ENCODE assay signal across 9 cellular contexts in genomic region chr1:109370712-109371270, GRCh38. TPM values are rescaled to one million over a fixed set of nuclear protein-coding genes. Genes with fewer than 3 reads are reported as not detected.
A peak's percentile ranks its signal among the peaks of the same experiment; 100 is the strongest.
DNase-seq lines count a peak whose midpoint lies in the region; ATAC-seq and TF ChIP-seq lines count a peak whose summit lies in the region.
"Had no signal": no experiment of that assay in that cellular context is flagged by ENCODE, and none has a peak within 500 bp of the region (broad histone marks: within the 10 kb centered on the region; RNA-seq: fewer than 3 reads in every experiment).

No MANE protein-coding gene starts in this region.

- peak overlapping the region; percentile 43 for H3K4me3 ChIP-seq in AG04450 (ENCODE audit: low read depth, low read length)
- peak overlapping the region; percentile 31 for H3K4me3 ChIP-seq in Loucy (ENCODE audit: low read length, poor library complexity, severe bottlenecking)
- peak overlapping the region in 2 of 3 experiments; percentile 4 to 26 for H3K4me3 ChIP-seq in mammary epithelial cell (replicated peaks in 1 of 3; ENCODE audit: insufficient read depth in 1 of 3, low read depth in 2 of 3, low read length in 3 of 3)
- peak overlapping the region in 1 of 2 donors; percentile 26 for H3K4me3 ChIP-seq in muscle layer of colon (ENCODE audit: low read depth in 1 of 2, low read length in 2 of 2)

- 1% methylated on average over 7 of the region's 7 CpGs for WGBS in mammary epithelial cell (ENCODE audit: low coverage, missing lambda C conversion rate)

- no TSS peak for BruUV-seq in mammary epithelial cell (replicated peaks; lab: Mats Ljungman, UMichigan)

- ATAC-seq in HG03460 (IDR thresholded peaks at IDR 0.05; ENCODE audit: unreplicated experiment) = no peak
- ATAC-seq in HG03108 (IDR thresholded peaks at IDR 0.05; ENCODE audit: unreplicated experiment) = no peak

- dilution Hi-C loops in mammary epithelial cell (cut with HindIII; ENCODE audit: low sequenced_read_pairs) = no loop called here

- intact Hi-C loops in mammary epithelial cell (cut with micrococcal nuclease) = no loop called here

- no peaks in the 10 kb centered on the region; the same call in 1 of the 2 replicates for H3K9me3 ChIP-seq in AG04450 (ENCODE audit: control insufficient read depth, insufficient read depth, low read length)
- no peaks in the 10 kb centered on the region for H3K9me3 ChIP-seq in Loucy (ENCODE audit: insufficient read depth, low read depth, low read length)
- no peaks in the 10 kb centered on the region for H3K9me3 ChIP-seq in mammary epithelial cell (replicated peaks; ENCODE audit: insufficient read depth, low read length)
- no peaks in the 10 kb centered on the region for H3K9me3 ChIP-seq in muscle layer of colon (ENCODE audit: low read length)

- H3K79me2 ChIP-seq in Loucy (ENCODE audit: insufficient read depth, low read length) (peaks cover 35% of the 10 kb centered on the region; the same call in 1 of the 2 replicates), mammary epithelial cell (ENCODE audit: insufficient read depth, low read length) (no peaks in the 10 kb centered on the region)

- in situ Hi-C loops in mammary epithelial cell (cut with MboI; ENCODE audit: low sequenced_read_pairs in 2 of 2) = no loop called here

- peak overlapping the region; percentile 94 for H3K27ac ChIP-seq in AG04450 (ENCODE audit: low read depth, low read length)
- no peak overlapping the region for H3K27ac ChIP-seq in mammary epithelial cell (ENCODE audit: insufficient read depth, low read depth, low read length)
- peak overlapping the region; percentile 72 for H3K27ac ChIP-seq in muscle layer of colon (ENCODE audit: low read depth, low read length)

- H2AFZ ChIP-seq in Loucy (ENCODE audit: low read length) (no peak overlapping the region), mammary epithelial cell (ENCODE audit: low read depth, low read length) (peak overlapping the region; percentile 68)

- H4K20me1 ChIP-seq in Loucy (ENCODE audit: insufficient read depth, low read length, poor library complexity, severe bottlenecking) (peaks cover 4% of the 10 kb centered on the region), mammary epithelial cell (ENCODE audit: insufficient read depth, low read length) (no peaks in the 10 kb centered on the region)

- H3K36me3 ChIP-seq in Loucy (ENCODE audit: insufficient read depth, low read length) (peaks cover 15% of the 10 kb centered on the region; the same call in 1 of the 2 replicates), mammary epithelial cell (ENCODE audit: insufficient read depth, low read length) (no peaks in the 10 kb centered on the region), muscle layer of colon (ENCODE audit: insufficient read depth, low read length) (peaks cover 18% of the 10 kb centered on the region)

- CTCF ChIA-PET in AG04450 (lab: Charles Lee) (interaction anchor here (0.6 to 1.5 kb wide), 4 partner anchors 94 to 271 kb away, joined by 3 to 8 read pairs (median 4); no protein-coding TSS in a partner anchor), mammary epithelial cell (lab: Charles Lee; ENCODE audit: low non-redundant PET) (no interaction called here)

- H3K9ac ChIP-seq in Loucy (ENCODE audit: low read depth, low read length, poor library complexity, severe bottlenecking) = no peak overlapping the region
- no peak overlapping the region for H3K9ac ChIP-seq in mammary epithelial cell (ENCODE audit: insufficient read depth, low read length)
- H3K9ac ChIP-seq in muscle layer of colon (ENCODE audit: low read length) = no peak overlapping the region

- no peaks in the 10 kb centered on the region for H3F3A ChIP-seq in Loucy (ENCODE audit: low read depth)

- POLR2A ChIA-PET in AG04450 (lab: Yijun Ruan, JAX) = interaction anchor here (0.6 to 1.8 kb wide), 8 partner anchors 9 to 271 kb away, joined by 3 to 9 read pairs (median 4); partner anchors contain the start of gene SORT1

- H3K4me1 ChIP-seq in Loucy (ENCODE audit: insufficient read depth, low read length, poor library complexity, severe bottlenecking) (peaks cover 22% of the 10 kb centered on the region), mammary epithelial cell (ENCODE audit: insufficient read depth, low read length) (peaks cover 14% of the 10 kb centered on the region), muscle layer of colon (ENCODE audit: insufficient read depth, low read length) (peaks cover 20% of the 10 kb centered on the region)

- H3K4me2 ChIP-seq in Loucy (ENCODE audit: low read depth, low read length, poor library complexity, severe bottlenecking) = peak overlapping the region; percentile 57
- peak overlapping the region; percentile 84 for H3K4me2 ChIP-seq in mammary epithelial cell (ENCODE audit: insufficient read depth, low read depth, low read length)

- DNase-seq in AG04450 (ENCODE audit: low read depth, low spot score) = peak; percentile 90
- peak; percentile 71 for DNase-seq in mammary epithelial cell
- DNase-seq in UCSD-AML1 (lab: John Stamatoyannopoulos, UW; ENCODE audit: unreplicated experiment) = no peak
- no peak for DNase-seq in NCI-H187 (lab: John Stamatoyannopoulos, UW)
- DNase-seq: SHP77 treated with DMSO at 0.1 percent for 48 hours had no signal

- TF ChIP-seq CTCF in AG04450 (IDR thresholded peaks at IDR 0.05; ENCODE audit: low read depth, low read length) = no peak
- no peak for TF ChIP-seq CTCF in Loucy (conservative IDR thresholded peaks at IDR 0.05; ENCODE audit: low read length)
- TF ChIP-seq CTCF in mammary epithelial cell (conservative IDR thresholded peaks at IDR 0.05 in 1 of 2, IDR thresholded peaks at IDR 0.05 in 1 of 2; ENCODE audit: extremely low read depth in 1 of 2, insufficient read depth in 1 of 2, low read depth in 1 of 2, low read length in 2 of 2) = no peak

- H3K9me2 ChIP-seq in Loucy (replicated peaks; ENCODE audit: low read depth, low read length) = no peaks in the 10 kb centered on the region

- no peaks in the 10 kb centered on the region for H3K27me3 ChIP-seq in AG04450 (ENCODE audit: control insufficient read depth, insufficient read depth, low read length)
- H3K27me3 ChIP-seq in Loucy (ENCODE audit: insufficient read depth, low read length, poor library complexity, severe bottlenecking) = no peaks in the 10 kb centered on the region
- no peaks in the 10 kb centered on the region for H3K27me3 ChIP-seq in mammary epithelial cell (ENCODE audit: insufficient read depth, low read length)
- no peaks in the 10 kb centered on the region for H3K27me3 ChIP-seq in muscle layer of colon (ENCODE audit: control insufficient read depth in 1 of 2, insufficient read depth in 2 of 2, low read length in 2 of 2)

RNA-seq across cellular contexts. Expression of gene SORT1, which starts 26.9 kb away (rescaled TPM):
- polyA plus RNA-seq in AG04450 (2011; rRNA removed) (37.2 and 42.8 TPM in 2 replicates), mammary epithelial cell (6.9 TPM)
- polyA minus RNA-seq in AG04450 (2011; rRNA and poly(A)+ RNA removed) = 91.1 and 133 TPM in 2 replicates
- 10 to 100 TPM; 24.6 to 41.8 TPM for total RNA-seq in mammary epithelial cell
- polyA minus RNA-seq in mammary epithelial cell = 53.9 TPM

RNA-seq across cellular contexts. Expression of gene PSMA5, which starts 55.5 kb away (rescaled TPM):
- 127 and 151 TPM in 2 replicates for polyA plus RNA-seq in AG04450 (2011; rRNA removed)
- 39.1 and 54.5 TPM in 2 replicates for polyA minus RNA-seq in AG04450 (2011; rRNA and poly(A)+ RNA removed)
- 100 to 1,000 TPM in 1 of 2 donors, 10 to 100 TPM in 1; 46.0 to 110 TPM for total RNA-seq in mammary epithelial cell
- polyA plus RNA-seq in mammary epithelial cell = 118 TPM
- polyA minus RNA-seq in mammary epithelial cell = 65.3 TPM

Comparison
In these comparisons a context has a peak if more than half of its experiments do, and no peak if none do; other contexts are left out.
1. DNase-seq: peak in AG04450 (single experiment) and mammary epithelial cell (single experiment); none in UCSD-AML1 (single experiment) and NCI-H187 (0 of 2).